1 cellular context compared by ENCODE assay signal in the genomic region with DNA sequence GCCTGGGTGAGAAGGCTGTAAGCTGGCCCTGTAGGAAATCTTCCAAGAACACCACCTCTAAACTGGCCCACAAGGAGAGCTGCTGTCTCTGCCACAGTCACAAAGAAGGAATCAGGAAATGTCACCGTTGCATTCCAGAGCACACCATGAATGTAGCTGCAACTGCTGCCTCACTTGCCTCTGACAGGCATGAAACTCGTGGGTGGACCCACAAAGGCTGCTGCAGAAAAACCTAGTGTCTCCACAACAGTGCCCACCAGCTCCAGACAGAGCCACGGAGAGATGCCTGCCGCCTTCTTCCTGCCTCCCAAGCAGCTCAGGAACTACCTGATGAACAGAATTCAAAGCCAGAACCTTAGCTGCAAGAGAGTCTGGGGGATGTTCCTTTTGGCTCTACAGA.
TF ChIP-seq lines count a peak whose summit lies in the region.

No MANE protein-coding gene starts in this region.

TF ChIP-seq in H1, 55 proteins besides CTCF, POLR2A, EP300 and RAD21:
- TF ChIP-seq GTF2F1 (IDR thresholded peaks at IDR 0.05; ENCODE audit: borderline replicate concordance, low read depth, low read length) = no peak
- TF ChIP-seq KDM4A (IDR thresholded peaks at IDR 0.05; ENCODE audit: low read depth, low read length, severe bottlenecking) = no peak
- TF ChIP-seq SIX5 (IDR thresholded peaks at IDR 0.05; ENCODE audit: low read depth, low read length) = no peak
- no peak for TF ChIP-seq SIRT6 (IDR thresholded peaks at IDR 0.05; ENCODE audit: low read length)
- no peak for TF ChIP-seq CHD2 (IDR thresholded peaks at IDR 0.05; ENCODE audit: low read length)
- no peak for TF ChIP-seq CREB1 (IDR thresholded peaks at IDR 0.05)
- TF ChIP-seq PHF8 (conservative IDR thresholded peaks at IDR 0.05; ENCODE audit: low read depth, low read length) = no peak
- TF ChIP-seq SUZ12 (IDR thresholded peaks at IDR 0.05; ENCODE audit: low read length) = no peak
- no peak for TF ChIP-seq KDM5A (IDR thresholded peaks at IDR 0.05; ENCODE audit: low read length)
- TF ChIP-seq, protein P1, sequence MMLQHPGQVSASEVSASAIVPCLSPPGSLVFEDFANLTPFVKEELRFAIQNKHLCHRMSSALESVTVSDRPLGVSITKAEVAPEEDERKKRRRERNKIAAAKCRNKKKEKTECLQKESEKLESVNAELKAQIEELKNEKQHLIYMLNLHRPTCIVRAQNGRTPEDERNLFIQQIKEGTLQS (IDR thresholded peaks at IDR 0.05; ENCODE audit: insufficient read depth, low read depth, low read length) = no peak
- TF ChIP-seq BCL11A (IDR thresholded peaks at IDR 0.05; ENCODE audit: low read depth in 2 of 2, low read length in 2 of 2) = no peak
- TF ChIP-seq RFX5 (IDR thresholded peaks at IDR 0.05; ENCODE audit: borderline replicate concordance, low read depth, low read length) = no peak
- no peak for TF ChIP-seq FOSL1 (IDR thresholded peaks at IDR 0.05; ENCODE audit: insufficient read depth, low read depth, low read length)
- no peak for TF ChIP-seq YY1 (IDR thresholded peaks at IDR 0.05; ENCODE audit: low read depth, low read length)
- no peak for TF ChIP-seq RXRA (IDR thresholded peaks at IDR 0.05; ENCODE audit: insufficient read depth, low read depth, low read length)
- TF ChIP-seq GABPA (IDR thresholded peaks at IDR 0.05; ENCODE audit: borderline replicate concordance, insufficient read depth, low read length) = no peak
- TF ChIP-seq TEAD4 (IDR thresholded peaks at IDR 0.05; ENCODE audit: low read depth, low read length) = no peak
